9 cellular contexts compared by ENCODE assay signal in genomic region chr15:33311312-33311971, GRCh38. TPM values are rescaled to one million over a fixed set of nuclear protein-coding genes. Genes with fewer than 3 reads are reported as not detected.
DNase-seq lines count a peak whose midpoint lies in the region; FAIRE-seq and TF ChIP-seq lines count a peak whose summit lies in the region.
"Had no signal": no experiment of that assay in that cellular context is flagged by ENCODE, and none has a peak within 500 bp of the region (broad histone marks: within the 10 kb centered on the region; RNA-seq: fewer than 3 reads in every experiment).

No MANE protein-coding gene starts in this region.

- peak overlapping the region; percentile 60 for H3K4me3 ChIP-seq in HUES48 (ENCODE audit: low read depth, low read length)
- peak overlapping the region; percentile 33 to 71 (median 55) for H3K4me3 ChIP-seq in breast epithelium
- peak overlapping the region; percentile 49 for H3K4me3 ChIP-seq in skeletal muscle satellite cell (ENCODE audit: low read length)

- H3K4me1 Mint-ChIP-seq in CD14-positive monocyte, result no peaks in the 10 kb centered on the region
- peaks cover 5% of the 10 kb centered on the region for H3K4me1 Mint-ChIP-seq in activated T-cell treated with anti-CD3 and anti-CD28 coated beads, Interleukin-2, amount 50 U/mL, for 24 hours (ENCODE audit: low read depth)

- H3K36me3 ChIP-seq in HUES48 (ENCODE audit: control insufficient read depth, insufficient read depth, low read length) (no peaks in the 10 kb centered on the region), breast epithelium (no peaks in the 10 kb centered on the region), skeletal muscle satellite cell (ENCODE audit: insufficient read depth, low read length) (no peaks in the 10 kb centered on the region)

- peaks cover 0 to 9% (median 4%) of the 10 kb centered on the region in 7 donors for H3K9me3 Mint-ChIP-seq in CD14-positive monocyte
- H3K9me3 Mint-ChIP-seq in activated T-cell treated with anti-CD3 and anti-CD28 coated beads, Interleukin-2, amount 50 U/mL, for 24 hours, result no peaks in the 10 kb centered on the region

- H3K27ac ChIP-seq in HUES48 (ENCODE audit: low read depth, low read length), result no peak overlapping the region
- H3K27ac ChIP-seq in breast epithelium, result no peak overlapping the region

- H3K4me3 Mint-ChIP-seq in CD14-positive monocyte, result peak overlapping the region in 1 of 2 donors; percentile 61
- H3K4me3 Mint-ChIP-seq in activated T-cell treated with anti-CD3 and anti-CD28 coated beads, Interleukin-2, amount 50 U/mL, for 24 hours, result no peak overlapping the region

- TF ChIP-seq POLR2A in breast epithelium (IDR thresholded peaks at IDR 0.05), result no peak

- H3K27ac Mint-ChIP-seq in CD14-positive monocyte, result no peak overlapping the region
- no peak overlapping the region for H3K27ac Mint-ChIP-seq in activated T-cell treated with anti-CD3 and anti-CD28 coated beads, Interleukin-2, amount 50 U/mL, for 24 hours

- H3K36me3 Mint-ChIP-seq in CD14-positive monocyte, result no peaks in the 10 kb centered on the region
- no peaks in the 10 kb centered on the region for H3K36me3 Mint-ChIP-seq in activated T-cell treated with anti-CD3 and anti-CD28 coated beads, Interleukin-2, amount 50 U/mL, for 24 hours (ENCODE audit: low read depth)

- TF ChIP-seq CTCF in breast epithelium (IDR thresholded peaks at IDR 0.05) (no peak), CD14-positive monocyte (IDR thresholded peaks at IDR 0.05) (no peak)

- intact Hi-C loops in breast epithelium (cut with DNase I; ENCODE audit: low total_unique reads) (no loop called here), CD14-positive monocyte (cut with micrococcal nuclease) (no loop called here)

- H3K9me3 ChIP-seq in HUES48 (ENCODE audit: control insufficient read depth, insufficient read depth, low read length), result no peaks in the 10 kb centered on the region
- no peaks in the 10 kb centered on the region for H3K9me3 ChIP-seq in breast epithelium
- H3K9me3 ChIP-seq in skeletal muscle satellite cell (replicated peaks; ENCODE audit: low read length), result no peaks in the 10 kb centered on the region

- H3K4me1 ChIP-seq in HUES48 (ENCODE audit: control insufficient read depth, insufficient read depth, low read length) (peaks cover 11% of the 10 kb centered on the region), breast epithelium (no peaks in the 10 kb centered on the region), skeletal muscle satellite cell (ENCODE audit: control insufficient read depth, insufficient read depth, low read length) (no peaks in the 10 kb centered on the region)

- H3K27me3 Mint-ChIP-seq in CD14-positive monocyte (ENCODE audit: low read depth in 3 of 3), result peaks cover 35 to 53% (median 47%) of the 10 kb centered on the region in 3 donors
- peaks cover 73% of the 10 kb centered on the region for H3K27me3 Mint-ChIP-seq in activated T-cell treated with anti-CD3 and anti-CD28 coated beads, Interleukin-2, amount 50 U/mL, for 24 hours

- FAIRE-seq in GM19239 (lab: Jason Lieb, UNC), result no peak
- FAIRE-seq: bronchial epithelial cell had no signal

- H3K9ac ChIP-seq in HUES48 (ENCODE audit: low read depth, low read length) (no peak overlapping the region), skeletal muscle satellite cell (ENCODE audit: low read depth, low read length) (no peak overlapping the region)

- peaks cover 51% of the 10 kb centered on the region for H3K27me3 ChIP-seq in HUES48 (ENCODE audit: control insufficient read depth, insufficient read depth, low read length)
- peaks cover 0 to 22% of the 10 kb centered on the region in 2 donors for H3K27me3 ChIP-seq in breast epithelium
- peaks cover 87% of the 10 kb centered on the region for H3K27me3 ChIP-seq in skeletal muscle satellite cell (ENCODE audit: control insufficient read depth, insufficient read depth, low read length)

- DNase-seq in breast epithelium (ENCODE audit: low spot score in 2 of 2) (no peak), iris pigment epithelial cell (ENCODE audit: low read depth) (peak; percentile 8), CD14-positive monocyte (ENCODE audit: low spot score) (no peak), GM19239 (ENCODE audit: insufficient read length, low spot score) (no peak), NCI-H2227 treated with DMSO at 0.1 percent for 48 hours (lab: John Stamatoyannopoulos, UW) (no peak)
- no peak for DNase-seq in activated T-cell treated with anti-CD3 and anti-CD28 coated beads, Interleukin-2, amount 50 U/mL, for 24 hours

- H3K4me2 ChIP-seq in skeletal muscle satellite cell (ENCODE audit: low read length), result peak overlapping the region; percentile 61

RNA-seq across cellular contexts. Expression of gene RYR3, which starts 0.7 kb away (rescaled TPM):
- total RNA-seq in breast epithelium, result 1 to 10 TPM; 1.8 to 4.2 (median 2.6) TPM
- not detected in 2 replicates for total RNA-seq in skeletal muscle satellite cell (2012; rRNA removed)
- polyA plus RNA-seq in CD14-positive monocyte, result not detected
